ENCODE assay signal across 8 cellular contexts in the genomic region with DNA sequence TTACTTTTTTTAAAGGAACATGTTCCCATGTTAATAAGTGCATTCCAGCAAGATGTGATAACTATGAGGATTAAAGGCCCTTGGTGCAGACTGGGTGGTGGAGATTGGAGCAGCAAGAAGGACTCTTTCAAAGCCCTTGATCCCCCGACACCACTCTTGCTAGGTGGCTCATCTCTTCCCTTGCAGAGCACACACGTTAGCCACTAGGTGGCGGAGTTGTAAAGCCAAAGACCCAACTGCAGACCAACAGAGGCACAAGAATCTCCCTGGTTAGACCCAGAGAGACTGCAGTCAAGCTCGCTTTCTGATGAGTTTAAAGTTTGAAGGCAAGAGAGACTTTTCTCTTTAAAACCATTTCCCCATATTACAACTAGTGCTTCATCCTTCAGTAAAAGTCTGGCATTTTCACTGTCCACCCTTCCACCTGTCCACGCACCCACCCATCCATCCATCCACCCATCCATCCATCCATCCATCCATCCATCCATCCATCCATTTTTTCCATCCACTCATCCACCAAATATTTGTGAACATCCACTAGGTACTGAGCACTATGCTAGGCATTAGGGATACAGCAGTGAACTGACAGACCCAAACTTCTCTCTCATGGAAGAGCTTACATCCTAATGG.
A peak's percentile ranks its signal among the peaks of the same experiment; 100 is the strongest.
DNase-seq lines count a peak whose midpoint lies in the region; ATAC-seq, FAIRE-seq and TF ChIP-seq lines count a peak whose summit lies in the region.

No MANE protein-coding gene starts in this region.

- no peaks in the 10 kb centered on the region for H4K20me1 ChIP-seq in PC-9 (ENCODE audit: insufficient read depth)

- H3K27ac ChIP-seq in C4-2B: no peak overlapping the region
- H3K27ac ChIP-seq in PC-9: no peak overlapping the region
- H3K27ac ChIP-seq in foreskin keratinocyte: no peak overlapping the region

- TF ChIP-seq EP300 in Ishikawa (IDR thresholded peaks at IDR 0.05; ENCODE audit: borderline replicate concordance): no peak

- no peak overlapping the region for H3K4me2 ChIP-seq in PC-9

- no peak overlapping the region for H3K27ac Mint-ChIP-seq in activated T-helper 17 cell treated with anti-CD3 and anti-CD28 coated beads, Interleukin-2, amount 50 U/mL, for 72 hours
- H3K27ac Mint-ChIP-seq in osteocyte (ENCODE audit: unreplicated experiment): no peak overlapping the region

- H2AFZ ChIP-seq in PC-9: no peak overlapping the region

- no peak overlapping the region for H3K4me3 ChIP-seq in PC-9

- CTCF ChIA-PET in PC-9 (lab: Charles Lee): interaction anchor here (0.6 kb wide), 1 partner anchor 1390 kb away, joined by 4 read pairs; no protein-coding TSS in a partner anchor

- DNase-seq in GM19239 (ENCODE audit: insufficient read length, low spot score): peak; percentile 69
- peak; percentile 35 to 48 for DNase-seq in PC-9
- DNase-seq in foreskin keratinocyte: peak; percentile 32 to 69
- DNase-seq in osteocyte (ENCODE audit: extremely low spot score, unreplicated experiment): no peak
- peak; percentile 78 for DNase-seq in ureter (ENCODE audit: low spot score)

- TF ChIP-seq RAD21 in Ishikawa (IDR thresholded peaks at IDR 0.05; ENCODE audit: low read depth): peak; percentile 85

- intact Hi-C loops in PC-9 (cut with micrococcal nuclease; ENCODE audit: unreplicated experiment): loop anchor here (10.0 kb wide), 1 partner anchor 754 kb away; no protein-coding TSS in a partner anchor

- POLR2A ChIA-PET in PC-9 (lab: Charles Lee; ENCODE audit: unreplicated experiment): no interaction called here

- no peaks in the 10 kb centered on the region for H3K4me1 ChIP-seq in PC-9 (replicated peaks; ENCODE audit: insufficient read depth)
- no peaks in the 10 kb centered on the region for H3K4me1 ChIP-seq in foreskin keratinocyte

- no peaks in the 10 kb centered on the region for H3K4me1 Mint-ChIP-seq in activated T-helper 17 cell treated with anti-CD3 and anti-CD28 coated beads, Interleukin-2, amount 50 U/mL, for 72 hours
- H3K4me1 Mint-ChIP-seq in osteocyte (ENCODE audit: unreplicated experiment): no peaks in the 10 kb centered on the region

- no peaks in the 10 kb centered on the region for H3K9me3 Mint-ChIP-seq in activated T-helper 17 cell treated with anti-CD3 and anti-CD28 coated beads, Interleukin-2, amount 50 U/mL, for 72 hours
- no peaks in the 10 kb centered on the region for H3K9me3 Mint-ChIP-seq in osteocyte (ENCODE audit: unreplicated experiment)

- H3K9me2 ChIP-seq in PC-9 (ENCODE audit: insufficient read depth): no peaks in the 10 kb centered on the region

- FAIRE-seq in GM19239 (lab: Jason Lieb, UNC): peak; percentile 82

- ATAC-seq in activated T-helper 17 cell treated with anti-CD3 and anti-CD28 coated beads, Interleukin-2, amount 50 U/mL, for 72 hours (replicated peaks): peak; percentile 77
- ATAC-seq in foreskin keratinocyte: peak; percentile 86

- H3K79me2 ChIP-seq in PC-9 (ENCODE audit: low read depth): no peaks in the 10 kb centered on the region

- BruUV-seq in PC-9 (replicated peaks; lab: Mats Ljungman, UMichigan): no TSS peak

- peaks cover 16% of the 10 kb centered on the region for H3K27me3 Mint-ChIP-seq in activated T-helper 17 cell treated with anti-CD3 and anti-CD28 coated beads, Interleukin-2, amount 50 U/mL, for 72 hours
- peaks cover 35% of the 10 kb centered on the region for H3K27me3 Mint-ChIP-seq in osteocyte (ENCODE audit: unreplicated experiment)

- H3K9me3 ChIP-seq in PC-9 (ENCODE audit: insufficient read depth, low read depth): no peaks in the 10 kb centered on the region

- no peaks in the 10 kb centered on the region for H3K36me3 ChIP-seq in PC-9 (ENCODE audit: low read depth)

- H3F3A ChIP-seq in PC-9 (ENCODE audit: insufficient read depth, low read depth): no peaks in the 10 kb centered on the region

- no peak overlapping the region for H3K4me3 Mint-ChIP-seq in activated T-helper 17 cell treated with anti-CD3 and anti-CD28 coated beads, Interleukin-2, amount 50 U/mL, for 72 hours
- no peak overlapping the region for H3K4me3 Mint-ChIP-seq in osteocyte (ENCODE audit: unreplicated experiment)

- TF ChIP-seq CTCF in C4-2B (conservative IDR thresholded peaks at IDR 0.05) (peak; percentile 86), PC-9 (conservative IDR thresholded peaks at IDR 0.05) (peak; percentile 85), foreskin keratinocyte (conservative IDR thresholded peaks at IDR 0.05) (peak; percentile 85), osteocyte (IDR thresholded peaks at IDR 0.05) (peak; percentile 90)

- H3K27me3 ChIP-seq in PC-9 (ENCODE audit: insufficient read depth, low read depth) (peaks cover 34% of the 10 kb centered on the region; the same call in 1 of the 2 replicates), foreskin keratinocyte (peaks cover 2% of the 10 kb centered on the region)

- H3K36me3 Mint-ChIP-seq in activated T-helper 17 cell treated with anti-CD3 and anti-CD28 coated beads, Interleukin-2, amount 50 U/mL, for 72 hours (ENCODE audit: low read depth): no peaks in the 10 kb centered on the region
- no peaks in the 10 kb centered on the region for H3K36me3 Mint-ChIP-seq in osteocyte (ENCODE audit: unreplicated experiment)

TF ChIP-seq in Ishikawa, 13 proteins besides CTCF, POLR2A, EP300 and RAD21:
- TF ChIP-seq TAF1 (IDR thresholded peaks at IDR 0.05; ENCODE audit: low read depth) (no peak), EGR1 (IDR thresholded peaks at IDR 0.05) (no peak), YY1 (IDR thresholded peaks at IDR 0.05; ENCODE audit: low read depth) (no peak), FOXM1 (IDR thresholded peaks at IDR 0.05; ENCODE audit: borderline replicate concordance, low read depth) (no peak), CREB1 (IDR thresholded peaks at IDR 0.05; ENCODE audit: low read depth) (no peak), REST (IDR thresholded peaks at IDR 0.05; ENCODE audit: low read depth) (no peak), MAX (IDR thresholded peaks at IDR 0.05) (no peak), ZBTB7A (IDR thresholded peaks at IDR 0.05; ENCODE audit: low read depth) (no peak), CEBPB (IDR thresholded peaks at IDR 0.05) (no peak), NFIC (IDR thresholded peaks at IDR 0.05) (no peak), TCF12 (IDR thresholded peaks at IDR 0.05; ENCODE audit: low read depth) (no peak), USF1 (IDR thresholded peaks at IDR 0.05) (no peak), TEAD4 (IDR thresholded peaks at IDR 0.05) (no peak)
